ENCODE assay signal across 1 cellular context in the genomic region with DNA sequence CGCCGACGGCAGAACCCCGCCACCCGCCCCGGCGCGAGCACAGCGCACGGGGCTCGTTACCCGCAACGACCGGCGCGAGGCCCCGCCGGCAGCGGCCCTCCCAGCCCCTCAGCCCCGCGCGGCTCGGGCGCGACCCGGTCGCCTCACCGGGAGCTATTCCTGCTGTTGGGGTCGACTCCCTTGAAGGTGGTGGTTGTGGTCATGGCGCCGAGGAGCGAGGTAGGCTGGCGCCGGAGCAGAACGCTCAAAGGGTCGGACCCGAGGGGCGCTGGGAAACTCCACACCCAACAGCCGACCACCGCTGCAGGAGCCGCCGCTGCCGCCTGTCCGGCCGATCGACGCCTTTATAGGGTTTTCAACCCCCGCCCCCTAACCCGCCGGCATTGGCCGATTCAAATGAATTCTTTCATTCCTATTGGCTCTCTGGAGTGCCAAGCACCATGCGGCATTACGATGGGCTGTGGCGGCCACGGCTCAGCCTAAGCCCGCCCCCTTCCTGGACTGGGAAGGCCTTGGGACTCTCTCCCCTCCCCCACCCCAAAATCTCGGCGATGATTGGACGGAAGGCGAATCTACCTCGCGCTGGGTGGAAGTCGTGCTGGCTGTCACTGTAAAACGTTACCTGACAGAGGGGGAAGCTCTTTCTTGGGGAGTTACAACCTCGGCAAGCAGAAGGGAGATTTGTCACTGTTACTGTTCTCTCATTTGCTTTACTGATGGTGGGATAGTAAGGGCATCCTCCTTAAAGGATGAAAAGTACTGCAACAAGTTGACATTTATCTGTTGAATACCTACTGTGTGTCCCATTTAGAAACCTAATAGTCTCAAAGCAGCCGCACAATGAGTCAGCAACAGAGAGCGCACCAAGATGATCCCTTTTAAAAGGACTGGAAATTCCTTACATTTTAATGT.
TF ChIP-seq lines count a peak whose summit lies in the region.

A gene with protein sequence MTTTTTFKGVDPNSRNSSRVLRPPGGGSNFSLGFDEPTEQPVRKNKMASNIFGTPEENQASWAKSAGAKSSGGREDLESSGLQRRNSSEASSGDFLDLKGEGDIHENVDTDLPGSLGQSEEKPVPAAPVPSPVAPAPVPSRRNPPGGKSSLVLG (minus strand): TSS at position 318 of the 912 bp plus-strand sequence. CDS start 115 bp downstream, at position 203.

TF ChIP-seq in GM12878, 131 proteins besides CTCF, POLR2A, EP300 and RAD21 (continued from another document):
- TF ChIP-seq, protein P1, sequence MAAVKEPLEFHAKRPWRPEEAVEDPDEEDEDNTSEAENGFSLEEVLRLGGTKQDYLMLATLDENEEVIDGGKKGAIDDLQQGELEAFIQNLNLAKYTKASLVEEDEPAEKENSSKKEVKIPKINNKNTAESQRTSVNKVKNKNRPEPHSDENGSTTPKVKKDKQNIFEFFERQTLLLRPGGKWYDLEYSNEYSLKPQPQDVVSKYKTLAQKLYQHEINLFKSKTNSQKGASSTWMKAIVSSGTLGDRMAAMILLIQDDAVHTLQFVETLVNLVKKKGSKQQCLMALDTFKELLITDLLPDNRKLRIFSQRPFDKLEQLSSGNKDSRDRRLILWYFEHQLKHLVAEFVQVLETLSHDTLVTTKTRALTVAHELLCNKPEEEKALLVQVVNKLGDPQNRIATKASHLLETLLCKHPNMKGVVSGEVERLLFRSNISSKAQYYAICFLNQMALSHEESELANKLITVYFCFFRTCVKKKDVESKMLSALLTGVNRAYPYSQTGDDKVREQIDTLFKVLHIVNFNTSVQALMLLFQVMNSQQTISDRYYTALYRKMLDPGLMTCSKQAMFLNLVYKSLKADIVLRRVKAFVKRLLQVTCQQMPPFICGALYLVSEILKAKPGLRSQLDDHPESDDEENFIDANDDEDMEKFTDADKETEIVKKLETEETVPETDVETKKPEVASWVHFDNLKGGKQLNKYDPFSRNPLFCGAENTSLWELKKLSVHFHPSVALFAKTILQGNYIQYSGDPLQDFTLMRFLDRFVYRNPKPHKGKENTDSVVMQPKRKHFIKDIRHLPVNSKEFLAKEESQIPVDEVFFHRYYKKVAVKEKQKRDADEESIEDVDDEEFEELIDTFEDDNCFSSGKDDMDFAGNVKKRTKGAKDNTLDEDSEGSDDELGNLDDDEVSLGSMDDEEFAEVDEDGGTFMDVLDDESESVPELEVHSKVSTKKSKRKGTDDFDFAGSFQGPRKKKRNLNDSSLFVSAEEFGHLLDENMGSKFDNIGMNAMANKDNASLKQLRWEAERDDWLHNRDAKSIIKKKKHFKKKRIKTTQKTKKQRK (IDR thresholded peaks at IDR 0.05; ENCODE audit: low read depth, low read length) = peak; percentile 84
- peak; percentile 31 to 57; a peak in 2 of 4 replicates for TF ChIP-seq BHLHE40 (IDR thresholded peaks at IDR 0.05; ENCODE audit: borderline replicate concordance in 1 of 2, low read depth in 2 of 2, low read length in 1 of 2)
- no peak for TF ChIP-seq SREBF1 (IDR thresholded peaks at IDR 0.05; ENCODE audit: low read length)
- TF ChIP-seq JUNB (IDR thresholded peaks at IDR 0.05) = no peak
- peak; percentile 76; the same call in 1 of the 2 replicates for TF ChIP-seq TCF12 (IDR thresholded peaks at IDR 0.05; ENCODE audit: low read depth, low read length)
- TF ChIP-seq, protein P2, sequence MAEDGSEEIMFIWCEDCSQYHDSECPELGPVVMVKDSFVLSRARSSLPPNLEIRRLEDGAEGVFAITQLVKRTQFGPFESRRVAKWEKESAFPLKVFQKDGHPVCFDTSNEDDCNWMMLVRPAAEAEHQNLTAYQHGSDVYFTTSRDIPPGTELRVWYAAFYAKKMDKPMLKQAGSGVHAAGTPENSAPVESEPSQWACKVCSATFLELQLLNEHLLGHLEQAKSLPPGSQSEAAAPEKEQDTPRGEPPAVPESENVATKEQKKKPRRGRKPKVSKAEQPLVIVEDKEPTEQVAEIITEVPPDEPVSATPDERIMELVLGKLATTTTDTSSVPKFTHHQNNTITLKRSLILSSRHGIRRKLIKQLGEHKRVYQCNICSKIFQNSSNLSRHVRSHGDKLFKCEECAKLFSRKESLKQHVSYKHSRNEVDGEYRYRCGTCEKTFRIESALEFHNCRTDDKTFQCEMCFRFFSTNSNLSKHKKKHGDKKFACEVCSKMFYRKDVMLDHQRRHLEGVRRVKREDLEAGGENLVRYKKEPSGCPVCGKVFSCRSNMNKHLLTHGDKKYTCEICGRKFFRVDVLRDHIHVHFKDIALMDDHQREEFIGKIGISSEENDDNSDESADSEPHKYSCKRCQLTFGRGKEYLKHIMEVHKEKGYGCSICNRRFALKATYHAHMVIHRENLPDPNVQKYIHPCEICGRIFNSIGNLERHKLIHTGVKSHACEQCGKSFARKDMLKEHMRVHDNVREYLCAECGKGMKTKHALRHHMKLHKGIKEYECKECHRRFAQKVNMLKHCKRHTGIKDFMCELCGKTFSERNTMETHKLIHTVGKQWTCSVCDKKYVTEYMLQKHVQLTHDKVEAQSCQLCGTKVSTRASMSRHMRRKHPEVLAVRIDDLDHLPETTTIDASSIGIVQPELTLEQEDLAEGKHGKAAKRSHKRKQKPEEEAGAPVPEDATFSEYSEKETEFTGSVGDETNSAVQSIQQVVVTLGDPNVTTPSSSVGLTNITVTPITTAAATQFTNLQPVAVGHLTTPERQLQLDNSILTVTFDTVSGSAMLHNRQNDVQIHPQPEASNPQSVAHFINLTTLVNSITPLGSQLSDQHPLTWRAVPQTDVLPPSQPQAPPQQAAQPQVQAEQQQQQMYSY (CRISPR knock-in tag; IDR thresholded peaks at IDR 0.05) = no peak
- TF ChIP-seq NR2C2 (IDR thresholded peaks at IDR 0.05; ENCODE audit: borderline replicate concordance, control insufficient read depth, insufficient read length, low read depth) = no peak
- no peak for TF ChIP-seq IRF4 (IDR thresholded peaks at IDR 0.05; ENCODE audit: low read depth, low read length)
- TF ChIP-seq, protein P3, sequence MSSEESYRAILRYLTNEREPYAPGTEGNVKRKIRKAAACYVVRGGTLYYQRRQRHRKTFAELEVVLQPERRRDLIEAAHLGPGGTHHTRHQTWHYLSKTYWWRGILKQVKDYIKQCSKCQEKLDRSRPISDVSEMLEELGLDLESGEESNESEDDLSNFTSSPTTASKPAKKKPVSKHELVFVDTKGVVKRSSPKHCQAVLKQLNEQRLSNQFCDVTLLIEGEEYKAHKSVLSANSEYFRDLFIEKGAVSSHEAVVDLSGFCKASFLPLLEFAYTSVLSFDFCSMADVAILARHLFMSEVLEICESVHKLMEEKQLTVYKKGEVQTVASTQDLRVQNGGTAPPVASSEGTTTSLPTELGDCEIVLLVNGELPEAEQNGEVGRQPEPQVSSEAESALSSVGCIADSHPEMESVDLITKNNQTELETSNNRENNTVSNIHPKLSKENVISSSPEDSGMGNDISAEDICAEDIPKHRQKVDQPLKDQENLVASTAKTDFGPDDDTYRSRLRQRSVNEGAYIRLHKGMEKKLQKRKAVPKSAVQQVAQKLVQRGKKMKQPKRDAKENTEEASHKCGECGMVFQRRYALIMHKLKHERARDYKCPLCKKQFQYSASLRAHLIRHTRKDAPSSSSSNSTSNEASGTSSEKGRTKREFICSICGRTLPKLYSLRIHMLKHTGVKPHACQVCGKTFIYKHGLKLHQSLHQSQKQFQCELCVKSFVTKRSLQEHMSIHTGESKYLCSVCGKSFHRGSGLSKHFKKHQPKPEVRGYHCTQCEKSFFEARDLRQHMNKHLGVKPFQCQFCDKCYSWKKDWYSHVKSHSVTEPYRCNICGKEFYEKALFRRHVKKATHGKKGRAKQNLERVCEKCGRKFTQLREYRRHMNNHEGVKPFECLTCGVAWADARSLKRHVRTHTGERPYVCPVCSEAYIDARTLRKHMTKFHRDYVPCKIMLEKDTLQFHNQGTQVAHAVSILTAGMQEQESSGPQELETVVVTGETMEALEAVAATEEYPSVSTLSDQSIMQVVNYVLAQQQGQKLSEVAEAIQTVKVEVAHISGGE (CRISPR knock-in tag; IDR thresholded peaks at IDR 0.05) = no peak
- TF ChIP-seq EZH2 (IDR thresholded peaks at IDR 0.05; ENCODE audit: borderline replicate concordance, control insufficient read depth, low read depth, low read length) = no peak
- no peak for TF ChIP-seq NFXL1 (IDR thresholded peaks at IDR 0.05; ENCODE audit: borderline replicate concordance)
- peak; percentile 81 for TF ChIP-seq IKZF1 (conservative IDR thresholded peaks at IDR 0.05)
- TF ChIP-seq, protein P4, sequence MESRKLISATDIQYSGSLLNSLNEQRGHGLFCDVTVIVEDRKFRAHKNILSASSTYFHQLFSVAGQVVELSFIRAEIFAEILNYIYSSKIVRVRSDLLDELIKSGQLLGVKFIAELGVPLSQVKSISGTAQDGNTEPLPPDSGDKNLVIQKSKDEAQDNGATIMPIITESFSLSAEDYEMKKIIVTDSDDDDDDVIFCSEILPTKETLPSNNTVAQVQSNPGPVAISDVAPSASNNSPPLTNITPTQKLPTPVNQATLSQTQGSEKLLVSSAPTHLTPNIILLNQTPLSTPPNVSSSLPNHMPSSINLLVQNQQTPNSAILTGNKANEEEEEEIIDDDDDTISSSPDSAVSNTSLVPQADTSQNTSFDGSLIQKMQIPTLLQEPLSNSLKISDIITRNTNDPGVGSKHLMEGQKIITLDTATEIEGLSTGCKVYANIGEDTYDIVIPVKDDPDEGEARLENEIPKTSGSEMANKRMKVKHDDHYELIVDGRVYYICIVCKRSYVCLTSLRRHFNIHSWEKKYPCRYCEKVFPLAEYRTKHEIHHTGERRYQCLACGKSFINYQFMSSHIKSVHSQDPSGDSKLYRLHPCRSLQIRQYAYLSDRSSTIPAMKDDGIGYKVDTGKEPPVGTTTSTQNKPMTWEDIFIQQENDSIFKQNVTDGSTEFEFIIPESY (IDR thresholded peaks at IDR 0.05) = no peak
- TF ChIP-seq, protein P5, sequence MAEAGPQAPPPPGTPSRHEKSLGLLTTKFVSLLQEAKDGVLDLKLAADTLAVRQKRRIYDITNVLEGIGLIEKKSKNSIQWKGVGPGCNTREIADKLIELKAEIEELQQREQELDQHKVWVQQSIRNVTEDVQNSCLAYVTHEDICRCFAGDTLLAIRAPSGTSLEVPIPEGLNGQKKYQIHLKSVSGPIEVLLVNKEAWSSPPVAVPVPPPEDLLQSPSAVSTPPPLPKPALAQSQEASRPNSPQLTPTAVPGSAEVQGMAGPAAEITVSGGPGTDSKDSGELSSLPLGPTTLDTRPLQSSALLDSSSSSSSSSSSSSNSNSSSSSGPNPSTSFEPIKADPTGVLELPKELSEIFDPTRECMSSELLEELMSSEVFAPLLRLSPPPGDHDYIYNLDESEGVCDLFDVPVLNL (IDR thresholded peaks at IDR 0.05; ENCODE audit: low read depth, low read length) = no peak
- no peak for TF ChIP-seq RAD51 (IDR thresholded peaks at IDR 0.05)
- peak; percentile 72 for TF ChIP-seq ZBED1 (IDR thresholded peaks at IDR 0.05; ENCODE audit: borderline replicate concordance)
- TF ChIP-seq MTA3 (IDR thresholded peaks at IDR 0.05; ENCODE audit: borderline replicate concordance, low read length) = 0 out of 2 replicates have a peak, but pooled peaks have one; percentile 43
- no peak for TF ChIP-seq GABPA (IDR thresholded peaks at IDR 0.05; ENCODE audit: low read depth)
- 0 out of 2 replicates have a peak, but pooled peaks have one; percentile 21 for TF ChIP-seq KAT2A (conservative IDR thresholded peaks at IDR 0.05; ENCODE audit: control insufficient read depth, low read depth, low read length)
- TF ChIP-seq NRF1 (conservative IDR thresholded peaks at IDR 0.05; ENCODE audit: low read depth, low read length) = no peak
